In the genomic region with DNA sequence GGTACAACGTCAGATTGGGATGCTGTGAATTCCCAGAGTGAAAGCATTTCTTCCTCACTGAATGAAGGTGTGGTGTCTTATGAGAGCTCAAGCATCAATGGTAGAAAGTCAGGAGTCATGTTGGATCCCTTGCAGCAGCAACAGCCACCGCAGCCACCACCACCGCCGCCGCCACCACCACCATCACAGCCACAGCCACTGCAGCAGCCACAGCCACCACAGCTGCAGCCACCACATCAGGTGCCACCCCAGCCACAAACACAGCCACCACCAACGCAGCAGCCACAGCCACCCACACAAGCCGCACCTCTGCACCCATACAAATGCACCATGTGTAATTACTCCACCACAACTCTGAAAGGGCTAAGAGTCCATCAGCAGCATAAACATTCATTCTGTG, we compare ENCODE assay signal across 24 cellular contexts.
"Had no signal": no experiment of that assay in that cellular context is flagged by ENCODE, and none has a peak within 500 bp of the region (broad histone marks: within the 10 kb centered on the region; RNA-seq: fewer than 3 reads in every experiment).

No MANE protein-coding gene starts in this region.

- H3K9me3 ChIP-seq: colonic mucosa, esophagus muscularis mucosa, esophagus squamous epithelium, gastrocnemius medialis, gastroesophageal sphincter, heart left ventricle, heart right ventricle had no signal

- H3K27me3 Mint-ChIP-seq: dendritic cell treated with granulocyte-macrophage colony-stimulating factor and Interleukin-4, amounts not matched to agents 40 ng/mL and 50 ng/mL, for 4 days; effector memory CD8-positive, alpha-beta T cell had no signal

- H3K4me1 ChIP-seq: colonic mucosa had no signal

- H3K4me2 ChIP-seq: hepatocyte had no signal

- H3K4me3 ChIP-seq: colonic mucosa, coronary artery, dorsolateral prefrontal cortex, esophagus muscularis mucosa, esophagus squamous epithelium, gastrocnemius medialis, gastroesophageal sphincter, heart left ventricle, heart right ventricle, hepatocyte had no signal

- H2AFZ ChIP-seq: hepatocyte had no signal

- H3K4me3 Mint-ChIP-seq: dendritic cell treated with granulocyte-macrophage colony-stimulating factor and Interleukin-4, amounts not matched to agents 40 ng/mL and 50 ng/mL, for 4 days; effector memory CD8-positive, alpha-beta T cell; endodermal cell had no signal

- H3K27ac ChIP-seq: colonic mucosa, coronary artery, dorsolateral prefrontal cortex, epithelial cell of prostate, esophagus muscularis mucosa, esophagus squamous epithelium, foreskin keratinocyte, gastrocnemius medialis, gastroesophageal sphincter, heart left ventricle, heart right ventricle, hepatocyte had no signal

- H3K9me3 Mint-ChIP-seq: endodermal cell had no signal

- H3K27me3 ChIP-seq: colonic mucosa, dorsolateral prefrontal cortex, esophagus muscularis mucosa, esophagus squamous epithelium, foreskin keratinocyte, gastrocnemius medialis, gastroesophageal sphincter, heart left ventricle, heart right ventricle, hepatocyte had no signal

- H3K27ac Mint-ChIP-seq: dendritic cell treated with granulocyte-macrophage colony-stimulating factor and Interleukin-4, amounts not matched to agents 40 ng/mL and 50 ng/mL, for 4 days; effector memory CD8-positive, alpha-beta T cell; endodermal cell had no signal

- DNase-seq: colonic mucosa; cortex of kidney; dermis blood vessel endothelial cell; dorsolateral prefrontal cortex; effector CD4-positive, alpha-beta T cell; effector CD8-positive, alpha-beta T cell; effector memory CD4-positive, alpha-beta T cell; effector memory CD8-positive, alpha-beta T cell; endodermal cell; erythroblast; esophagus squamous epithelium; foreskin keratinocyte; foreskin melanocyte; gastrocnemius medialis; glutamatergic neuron; head of caudate nucleus; heart left ventricle; heart right ventricle had no signal
